26 cellular contexts compared by ENCODE assay signal in genomic region chr1:48718696-48719095, GRCh38. TPM values are rescaled to one million over a fixed set of nuclear protein-coding genes. Genes with fewer than 3 reads are reported as not detected.
DNase-seq lines count a peak whose midpoint lies in the region; ATAC-seq, FAIRE-seq and TF ChIP-seq lines count a peak whose summit lies in the region.
"Had no signal": no experiment of that assay in that cellular context is flagged by ENCODE, and none has a peak within 500 bp of the region (broad histone marks: within the 10 kb centered on the region; RNA-seq: fewer than 3 reads in every experiment).

No MANE protein-coding gene starts in this region.

- TF ChIP-seq CTCF in bronchial epithelial cell (IDR thresholded peaks at IDR 0.05; ENCODE audit: insufficient read depth, low read length, severe bottlenecking) = no peak
- no peak for TF ChIP-seq CTCF in lower lobe of right lung (IDR thresholded peaks at IDR 0.05)
- TF ChIP-seq CTCF in type B pancreatic cell (conservative IDR thresholded peaks at IDR 0.05) = no peak
- no peak for TF ChIP-seq CTCF in right lobe of liver (IDR thresholded peaks at IDR 0.05)

- H3K27ac ChIP-seq in lower lobe of right lung = no peak overlapping the region
- no peak overlapping the region for H3K27ac ChIP-seq in right lobe of liver
- H3K27ac ChIP-seq: 22Rv1, BLaER1, C4-2B had no signal

- 38% methylated on average over 2 of the region's 4 CpGs for WGBS in right lobe of liver (ENCODE audit: insufficient coverage, low coverage, low lambda C conversion rate, missing lambda C conversion rate)

- H3K4me3 Mint-ChIP-seq in type B pancreatic cell = no peak overlapping the region
- H3K4me3 Mint-ChIP-seq in activated T-cell treated with anti-CD3 and anti-CD28 coated beads, Interleukin-2, amount 50 U/mL, for 4 hours = no peak overlapping the region
- H3K4me3 Mint-ChIP-seq: B cell; CD4-positive, CD25-positive, alpha-beta regulatory T cell; CD8-positive, alpha-beta T cell; HFFc6 had no signal

- TF ChIP-seq POLR2A in right lobe of liver (IDR thresholded peaks at IDR 0.05) = no peak

- no peaks in the 10 kb centered on the region for H3K9me3 Mint-ChIP-seq in type B pancreatic cell
- H3K9me3 Mint-ChIP-seq in activated T-cell treated with anti-CD3 and anti-CD28 coated beads, Interleukin-2, amount 50 U/mL, for 4 hours = no peaks in the 10 kb centered on the region
- H3K9me3 Mint-ChIP-seq: CD8-positive, alpha-beta T cell had no signal

- H3K27me3 ChIP-seq in bronchial epithelial cell (ENCODE audit: control insufficient read depth, insufficient read depth, low read length) (no peaks in the 10 kb centered on the region), lower lobe of right lung (ENCODE audit: low read depth) (no peaks in the 10 kb centered on the region), right lobe of liver (no peaks in the 10 kb centered on the region)
- H3K27me3 ChIP-seq: BLaER1 had no signal

- H3K4me3 ChIP-seq in bronchial epithelial cell (ENCODE audit: low read depth, low read length) = no peak overlapping the region
- H3K4me3 ChIP-seq in lower lobe of right lung = no peak overlapping the region
- H3K4me3 ChIP-seq in right lobe of liver = no peak overlapping the region
- H3K4me3 ChIP-seq: BLaER1, GM12878, HAP-1 had no signal

- intact Hi-C loops in lower lobe of right lung (cut with DNase I) (no loop called here), right lobe of liver (cut with DNase I) (no loop called here)

- H3K4me1 Mint-ChIP-seq in type B pancreatic cell (ENCODE audit: unreplicated experiment) = no peaks in the 10 kb centered on the region
- no peaks in the 10 kb centered on the region for H3K4me1 Mint-ChIP-seq in activated T-cell treated with anti-CD3 and anti-CD28 coated beads, Interleukin-2, amount 50 U/mL, for 4 hours (ENCODE audit: low read depth)
- H3K4me1 Mint-ChIP-seq: B cell; CD4-positive, CD25-positive, alpha-beta regulatory T cell had no signal

- H3K27ac Mint-ChIP-seq in type B pancreatic cell = peak overlapping the region; percentile 90
- H3K27ac Mint-ChIP-seq: B cell; CD4-positive, CD25-positive, alpha-beta regulatory T cell; CD8-positive, alpha-beta T cell; HFFc6 had no signal

- H3K9me3 ChIP-seq in lower lobe of right lung (no peaks in the 10 kb centered on the region), right lobe of liver (no peaks in the 10 kb centered on the region)
- H3K9me3 ChIP-seq: BLaER1, Caco-2, HAP-1 had no signal

- no peaks in the 10 kb centered on the region for H3K36me3 ChIP-seq in bronchial epithelial cell (ENCODE audit: control insufficient read depth, insufficient read depth, low read length)
- H3K36me3 ChIP-seq in lower lobe of right lung = no peaks in the 10 kb centered on the region
- H3K36me3 ChIP-seq in right lobe of liver = no peaks in the 10 kb centered on the region
- H3K36me3 ChIP-seq: BLaER1, HAP-1 had no signal

- peak; percentile 43 for ATAC-seq in esophagus mucosa
- peak; percentile 69 to 77 for ATAC-seq in lower lobe of right lung
- ATAC-seq in activated T-cell treated with anti-CD3 and anti-CD28 coated beads, Interleukin-2, amount 50 U/mL, for 4 hours = no peak
- ATAC-seq in right lobe of liver = no peak
- ATAC-seq: CD8-positive, alpha-beta T cell; GM12878 had no signal

- H3K4me1 ChIP-seq in lower lobe of right lung (peaks cover 7% of the 10 kb centered on the region), right lobe of liver (no peaks in the 10 kb centered on the region)
- H3K4me1 ChIP-seq: BLaER1, Caco-2, HAP-1 had no signal

- no peaks in the 10 kb centered on the region for H3K36me3 Mint-ChIP-seq in type B pancreatic cell
- no peaks in the 10 kb centered on the region for H3K36me3 Mint-ChIP-seq in activated T-cell treated with anti-CD3 and anti-CD28 coated beads, Interleukin-2, amount 50 U/mL, for 4 hours (ENCODE audit: insufficient read depth)
- H3K36me3 Mint-ChIP-seq: CD4-positive, CD25-positive, alpha-beta regulatory T cell; CD8-positive, alpha-beta T cell had no signal

- DNase-seq in bronchial epithelial cell (ENCODE audit: low read depth) (peak; percentile 27), lower lobe of right lung (no peak), type B pancreatic cell (ENCODE audit: extremely low spot score, unreplicated experiment) (no peak), D341Med (ENCODE audit: low spot score) (no peak), superior temporal gyrus (ENCODE audit: extremely low spot score) (no peak), right lobe of liver (no peak)
- DNase-seq in activated T-cell treated with anti-CD3 and anti-CD28 coated beads, Interleukin-2, amount 50 U/mL, for 4 hours = no peak
- DNase-seq: Caco-2; CD4-positive, CD25-positive, alpha-beta regulatory T cell; CD8-positive, alpha-beta T cell; DMS 273 treated with DMSO at 0.1 percent for 48 hours; DMS79; EL; GDM1; GOT3; HFFc6 had no signal

- peaks cover 5% of the 10 kb centered on the region for H3K27me3 Mint-ChIP-seq in type B pancreatic cell
- no peaks in the 10 kb centered on the region for H3K27me3 Mint-ChIP-seq in activated T-cell treated with anti-CD3 and anti-CD28 coated beads, Interleukin-2, amount 50 U/mL, for 4 hours (ENCODE audit: low read depth)
- H3K27me3 Mint-ChIP-seq: B cell; CD4-positive, CD25-positive, alpha-beta regulatory T cell had no signal

- FAIRE-seq in bronchial epithelial cell (lab: Jason Lieb, UNC) = peak; percentile 77
- FAIRE-seq: A204.1, D721Med, GM12878, H54 had no signal

RNA-seq across cellular contexts. Expression of gene BEND5, which starts 58.0 kb away (rescaled TPM):
- total RNA-seq in bronchial epithelial cell (not detected in 2 replicates), esophagus mucosa (0.24 TPM), lower lobe of right lung (4.3 TPM), type B pancreatic cell (ENCODE audit: low replicate concordance) (4.4 and 10.6 TPM in 2 replicates), right lobe of liver (1 to 10 TPM in 1 of 6 experiments, under 1 TPM in 2, not detected in 3; 0.34 to 1.8 (median 0.47) TPM)
- 1 to 10 TPM in 1 of 3 donors, under 1 TPM in 2; 0.46 to 1.4 (median 0.95) TPM for total RNA-seq in activated T-cell treated with anti-CD3 and anti-CD28 coated beads, Interleukin-2, amount 50 U/mL, for 4 hours
- total RNA-seq: GM12878, HFFc6 had no signal

Comparison
In these comparisons a context has a peak if more than half of its experiments do, and no peak if none do; other contexts are left out.
1. ATAC-seq: peak in esophagus mucosa (single experiment) and lower lobe of right lung (2 of 2); none in activated T-cell treated with anti-CD3 and anti-CD28 coated beads, Interleukin-2, amount 50 U/mL, for 4 hours (0 of 2) and right lobe of liver (0 of 4).